In the genomic region with DNA sequence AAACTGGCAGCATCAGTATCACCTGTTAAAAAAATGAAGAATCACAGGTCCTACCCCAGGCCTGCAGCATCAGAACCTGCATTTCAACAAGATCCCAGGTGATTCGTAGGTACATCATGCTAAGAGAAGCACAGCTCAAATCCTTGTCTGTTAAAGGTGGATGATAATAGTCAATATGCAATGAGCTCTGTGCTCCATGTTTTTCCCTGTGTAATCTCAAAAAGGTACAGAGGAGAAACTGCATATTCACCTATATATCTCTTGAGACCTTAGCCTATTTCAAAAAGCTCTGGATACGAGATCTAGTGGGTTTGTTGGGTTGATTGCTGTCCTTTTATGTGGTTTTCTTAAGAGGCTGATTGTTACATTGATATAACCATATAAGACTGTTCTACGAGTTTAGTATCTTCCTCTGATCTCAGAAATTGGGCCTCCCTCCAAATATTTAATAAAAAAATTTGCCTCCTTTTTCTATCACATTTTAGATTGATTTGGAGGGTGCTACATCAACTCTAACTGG, we compare ENCODE assay signal across 19 cellular contexts.
A peak's percentile ranks its signal among the peaks of the same experiment; 100 is the strongest.
DNase-seq lines count a peak whose midpoint lies in the region; ATAC-seq and TF ChIP-seq lines count a peak whose summit lies in the region.
"Had no signal": no experiment of that assay in that cellular context is flagged by ENCODE, and none has a peak within 500 bp of the region (broad histone marks: within the 10 kb centered on the region; RNA-seq: fewer than 3 reads in every experiment).

No MANE protein-coding gene starts in this region.

- dilution Hi-C loops in mammary epithelial cell (cut with HindIII; ENCODE audit: low sequenced_read_pairs): no loop called here

- peaks cover 16% of the 10 kb centered on the region for H3K4me1 ChIP-seq in mammary epithelial cell (ENCODE audit: insufficient read depth, low read length)
- H3K4me1 ChIP-seq: parathyroid adenoma had no signal

- H2AFZ ChIP-seq in mammary epithelial cell (ENCODE audit: low read depth, low read length): peak overlapping the region; percentile 50
- H2AFZ ChIP-seq: parathyroid adenoma had no signal

- peaks cover 20% of the 10 kb centered on the region for H3K9me3 Mint-ChIP-seq in activated CD4-positive, alpha-beta T cell treated with anti-CD3 and anti-CD28 coated beads, Interleukin-2, amount 10 ng/mL, durations not matched to agents 24 days and 14 days
- H3K9me3 Mint-ChIP-seq in nephron: no peaks in the 10 kb centered on the region
- peaks cover 0 to 4% of the 10 kb centered on the region in 2 donors for H3K9me3 Mint-ChIP-seq in stimulated activated naive CD8-positive, alpha-beta T cell treated with anti-CD3 and anti-CD28 coated beads, Interleukin-15, amount 100 ng/mL, for 72 hours

- DNase-seq in activated CD4-positive, alpha-beta T cell treated with anti-CD3 and anti-CD28 coated beads, Interleukin-2, amount 10 ng/mL, durations not matched to agents 24 days and 14 days: peak; percentile 54
- DNase-seq in activated CD4-positive, alpha-beta T cell treated with anti-CD3 and anti-CD28 coated beads, Interleukin-2, amount 50 U/mL, for 1 hour: no peak
- peak; percentile 83 for DNase-seq in Jurkat, Clone E6-1 (ENCODE audit: low read depth, low spot score)
- DNase-seq in mammary epithelial cell (peak; percentile 13), Right ventricle myocardium inferior (ENCODE audit: missing footprints) (no peak), AG08396 (ENCODE audit: low spot score) (no peak)
- DNase-seq in stimulated activated naive CD8-positive, alpha-beta T cell treated with anti-CD3 and anti-CD28 coated beads, Interleukin-15, amount 100 ng/mL, for 72 hours: no peak
- DNase-seq: 8988T; activated CD4-positive, CD25-positive, alpha-beta regulatory T cell; C1 segment of cervical spinal cord; effector memory CD4-positive, alpha-beta T cell; GF-D8; H7; NCI-H1417; NCI-H526 treated with DMSO at 0.1 percent for 48 hours had no signal

- H3K27ac Mint-ChIP-seq in activated CD4-positive, alpha-beta T cell treated with anti-CD3 and anti-CD28 coated beads, Interleukin-2, amount 10 ng/mL, durations not matched to agents 24 days and 14 days: no peak overlapping the region
- peak overlapping the region; percentile 13 to 99 (median 75) for H3K27ac Mint-ChIP-seq in nephron
- no peak overlapping the region for H3K27ac Mint-ChIP-seq in stimulated activated naive CD8-positive, alpha-beta T cell treated with anti-CD3 and anti-CD28 coated beads, Interleukin-15, amount 100 ng/mL, for 72 hours

- no peak for TF ChIP-seq CTCF in mammary epithelial cell (conservative IDR thresholded peaks at IDR 0.05 in 1 of 2, IDR thresholded peaks at IDR 0.05 in 1 of 2; ENCODE audit: extremely low read depth in 1 of 2, insufficient read depth in 1 of 2, low read depth in 1 of 2, low read length in 2 of 2)
- TF ChIP-seq CTCF in nephron (IDR thresholded peaks at IDR 0.05; ENCODE audit: unreplicated experiment in 3 of 3): no peak

- no TSS peak for BruUV-seq in mammary epithelial cell (replicated peaks; lab: Mats Ljungman, UMichigan)

- no peaks in the 10 kb centered on the region for H4K20me1 ChIP-seq in mammary epithelial cell (ENCODE audit: insufficient read depth, low read length)

- H3K9ac ChIP-seq in mammary epithelial cell (ENCODE audit: insufficient read depth, low read length): no peak overlapping the region
- H3K9ac ChIP-seq: parathyroid adenoma had no signal

- H3K4me2 ChIP-seq in mammary epithelial cell (ENCODE audit: insufficient read depth, low read depth, low read length): no peak overlapping the region

- peaks cover 18% of the 10 kb centered on the region for H3K27me3 Mint-ChIP-seq in activated CD4-positive, alpha-beta T cell treated with anti-CD3 and anti-CD28 coated beads, Interleukin-2, amount 10 ng/mL, durations not matched to agents 24 days and 14 days
- no peaks in the 10 kb centered on the region for H3K27me3 Mint-ChIP-seq in nephron (ENCODE audit: low read depth)
- peaks cover 41% of the 10 kb centered on the region for H3K27me3 Mint-ChIP-seq in stimulated activated naive CD8-positive, alpha-beta T cell treated with anti-CD3 and anti-CD28 coated beads, Interleukin-15, amount 100 ng/mL, for 72 hours

- H3K27ac ChIP-seq in mammary epithelial cell (ENCODE audit: insufficient read depth, low read depth, low read length): peak overlapping the region; percentile 41
- H3K27ac ChIP-seq: parathyroid adenoma had no signal

- no peak overlapping the region for H3K4me3 ChIP-seq in Jurkat, Clone E6-1 (ENCODE audit: low read length)
- H3K4me3 ChIP-seq in mammary epithelial cell (replicated peaks in 1 of 3; ENCODE audit: insufficient read depth in 1 of 3, low read depth in 2 of 3, low read length in 3 of 3): no peak overlapping the region
- H3K4me3 ChIP-seq: lung, SJSA1 had no signal

- H3K4me3 Mint-ChIP-seq in activated CD4-positive, alpha-beta T cell treated with anti-CD3 and anti-CD28 coated beads, Interleukin-2, amount 10 ng/mL, durations not matched to agents 24 days and 14 days: no peak overlapping the region
- H3K4me3 Mint-ChIP-seq in nephron: no peak overlapping the region
- no peak overlapping the region for H3K4me3 Mint-ChIP-seq in stimulated activated naive CD8-positive, alpha-beta T cell treated with anti-CD3 and anti-CD28 coated beads, Interleukin-15, amount 100 ng/mL, for 72 hours

- in situ Hi-C loops in mammary epithelial cell (cut with MboI; ENCODE audit: low sequenced_read_pairs in 2 of 2): loop anchor here in 1 of 2 donors (25.0 kb wide), 1 partner anchor 1093 kb away; a partner anchor contains a TSS

- no peaks in the 10 kb centered on the region for H3K36me3 ChIP-seq in mammary epithelial cell (ENCODE audit: insufficient read depth, low read length)
- H3K36me3 ChIP-seq: SJSA1 had no signal

- no peaks in the 10 kb centered on the region for H3K27me3 ChIP-seq in mammary epithelial cell (ENCODE audit: insufficient read depth, low read length)
- H3K27me3 ChIP-seq: SJSA1 had no signal

- H3K4me1 Mint-ChIP-seq in activated CD4-positive, alpha-beta T cell treated with anti-CD3 and anti-CD28 coated beads, Interleukin-2, amount 10 ng/mL, durations not matched to agents 24 days and 14 days: peaks cover 46% of the 10 kb centered on the region
- H3K4me1 Mint-ChIP-seq in nephron: peaks cover 71% of the 10 kb centered on the region
- peaks cover 43% of the 10 kb centered on the region for H3K4me1 Mint-ChIP-seq in stimulated activated naive CD8-positive, alpha-beta T cell treated with anti-CD3 and anti-CD28 coated beads, Interleukin-15, amount 100 ng/mL, for 72 hours

- no peaks in the 10 kb centered on the region for H3K9me3 ChIP-seq in mammary epithelial cell (replicated peaks; ENCODE audit: insufficient read depth, low read length)
- H3K9me3 ChIP-seq: SJSA1 had no signal

- no peaks in the 10 kb centered on the region for H3K79me2 ChIP-seq in mammary epithelial cell (ENCODE audit: insufficient read depth, low read length)
- H3K79me2 ChIP-seq: parathyroid adenoma had no signal

- peaks cover 5% of the 10 kb centered on the region for H3K36me3 Mint-ChIP-seq in activated CD4-positive, alpha-beta T cell treated with anti-CD3 and anti-CD28 coated beads, Interleukin-2, amount 10 ng/mL, durations not matched to agents 24 days and 14 days (ENCODE audit: low read depth)
- H3K36me3 Mint-ChIP-seq in nephron (ENCODE audit: low read depth): peaks cover 6% of the 10 kb centered on the region

- CTCF ChIA-PET in mammary epithelial cell (lab: Charles Lee; ENCODE audit: low non-redundant PET): no interaction called here

- intact Hi-C loops in activated CD4-positive, alpha-beta T cell treated with anti-CD3 and anti-CD28 coated beads, Interleukin-2, amount 10 ng/mL, durations not matched to agents 24 days and 14 days (cut with micrococcal nuclease): no loop called here
- intact Hi-C loops in mammary epithelial cell (cut with micrococcal nuclease): loop anchor here (5.0 kb wide), 1 partner anchor 83 kb away; no protein-coding TSS in a partner anchor
- intact Hi-C loops in Right ventricle myocardium inferior (cut with DNase I): no loop called here

- 58% methylated on average over 3 of the region's 3 CpGs for WGBS in mammary epithelial cell (ENCODE audit: low coverage, missing lambda C conversion rate)

- no peak for ATAC-seq in Right ventricle myocardium inferior
- no peak for ATAC-seq in stimulated activated naive CD8-positive, alpha-beta T cell treated with anti-CD3 and anti-CD28 coated beads, Interleukin-15, amount 100 ng/mL, for 72 hours

Comparison
In these comparisons a context has a peak if more than half of its experiments do, and no peak if none do; other contexts are left out.
1. DNase-seq: peak in activated CD4-positive, alpha-beta T cell treated with anti-CD3 and anti-CD28 coated beads, Interleukin-2, amount 10 ng/mL, durations not matched to agents 24 days and 14 days (single experiment), Jurkat, Clone E6-1 (single experiment) and mammary epithelial cell (single experiment); none in activated CD4-positive, alpha-beta T cell treated with anti-CD3 and anti-CD28 coated beads, Interleukin-2, amount 50 U/mL, for 1 hour (single experiment), Right ventricle myocardium inferior (single experiment), stimulated activated naive CD8-positive, alpha-beta T cell treated with anti-CD3 and anti-CD28 coated beads, Interleukin-15, amount 100 ng/mL, for 72 hours (0 of 2) and AG08396 (single experiment).
2. H3K27ac Mint-ChIP-seq: peak in nephron (3 of 3); none in activated CD4-positive, alpha-beta T cell treated with anti-CD3 and anti-CD28 coated beads, Interleukin-2, amount 10 ng/mL, durations not matched to agents 24 days and 14 days (single experiment) and stimulated activated naive CD8-positive, alpha-beta T cell treated with anti-CD3 and anti-CD28 coated beads, Interleukin-15, amount 100 ng/mL, for 72 hours (0 of 2).